Comparison of ENCODE assay signal across 24 cellular contexts in genomic region chr5:147388171-147388977, GRCh38.
DNase-seq lines count a peak whose midpoint lies in the region; ATAC-seq and TF ChIP-seq lines count a peak whose summit lies in the region.
"Had no signal": no experiment of that assay in that cellular context is flagged by ENCODE, and none has a peak within 500 bp of the region (broad histone marks: within the 10 kb centered on the region; RNA-seq: fewer than 3 reads in every experiment).

No MANE protein-coding gene starts in this region.

- H4K20me1 ChIP-seq in smooth muscle cell (ENCODE audit: low read depth) = no peaks in the 10 kb centered on the region

- no peak overlapping the region for H3K9ac ChIP-seq in smooth muscle cell (ENCODE audit: low read depth)

- H3K36me3 ChIP-seq in gastroesophageal sphincter (peaks cover 0 to 31% of the 10 kb centered on the region in 2 donors), smooth muscle cell (ENCODE audit: low read depth) (no peaks in the 10 kb centered on the region)

- TF ChIP-seq CTCF in gastroesophageal sphincter (IDR thresholded peaks at IDR 0.05) (no peak), smooth muscle cell (IDR thresholded peaks at IDR 0.05; ENCODE audit: borderline replicate concordance, insufficient read depth, poor library complexity, severe bottlenecking) (no peak), GM13976 (IDR thresholded peaks at IDR 0.05; ENCODE audit: borderline replicate concordance, control extremely low read depth, extremely low read depth, insufficient read depth, missing control alignments) (no peak)

- TF ChIP-seq POLR2A in gastroesophageal sphincter (IDR thresholded peaks at IDR 0.05) = no peak

- in situ Hi-C loops in GM13976 (cut with MboI; ENCODE audit: low sequenced_read_pairs, unreplicated experiment) = no loop called here

- H3K9me3 ChIP-seq in gastroesophageal sphincter (no peaks in the 10 kb centered on the region), smooth muscle cell (replicated peaks; ENCODE audit: low read depth) (no peaks in the 10 kb centered on the region)
- H3K9me3 ChIP-seq: stomach, tibial nerve had no signal

- 61 to 69% methylated on average over 4 of the region's 6 CpGs for WGBS in gastroesophageal sphincter (ENCODE audit: low coverage in 1 of 2), 2 donors
- 62% methylated on average over 6 of the region's 6 CpGs for WGBS in smooth muscle cell (ENCODE audit: low lambda C conversion rate)

- no peak overlapping the region for H2AFZ ChIP-seq in smooth muscle cell (ENCODE audit: low read depth)

- H3F3A ChIP-seq in smooth muscle cell (ENCODE audit: low read depth) = peaks cover 24% of the 10 kb centered on the region

- peak overlapping the region; percentile 4 for H3K4me2 ChIP-seq in smooth muscle cell

- H3K27me3 ChIP-seq in gastroesophageal sphincter = no peaks in the 10 kb centered on the region
- no peaks in the 10 kb centered on the region for H3K27me3 ChIP-seq in smooth muscle cell (ENCODE audit: low read depth)
- H3K27me3 ChIP-seq: stomach, tibial nerve had no signal

- ATAC-seq in gastroesophageal sphincter = no peak
- ATAC-seq: activated naive CD8-positive, alpha-beta T cell treated with anti-CD3 and anti-CD28 coated beads, Interleukin-2, amount 50 U/mL, for 24 hours; Panc1; sciatic nerve had no signal

- H3K79me2 ChIP-seq in smooth muscle cell (ENCODE audit: low read depth) = peaks cover 3% of the 10 kb centered on the region

- no peak overlapping the region for H3K4me3 ChIP-seq in gastroesophageal sphincter
- no peak overlapping the region for H3K4me3 ChIP-seq in smooth muscle cell
- H3K4me3 ChIP-seq: stomach, tibial nerve had no signal

- DNase-seq in HT1080 (ENCODE audit: low read depth) = peak; percentile 7
- DNase-seq in NCI-H345 (lab: John Stamatoyannopoulos, UW) = peak; percentile 20
- no peak for DNase-seq in smooth muscle cell (lab: John Stamatoyannopoulos, UW; ENCODE audit: unreplicated experiment)
- no peak for DNase-seq in GM19240 (ENCODE audit: insufficient read length, low spot score)
- no peak for DNase-seq in GM13976 (ENCODE audit: low spot score)
- DNase-seq in NCI-H128 (lab: John Stamatoyannopoulos, UW; ENCODE audit: unreplicated experiment) = no peak
- DNase-seq: activated CD4-positive, alpha-beta memory T cell treated with anti-CD3 and anti-CD28 coated beads, Interleukin-2, amount 10 ng/mL, durations not matched to agents 7 days and 5 days; activated CD4-positive, CD25-positive, alpha-beta regulatory T cell treated with anti-CD3 and anti-CD28 coated beads, Interleukin-2, amount 50 U/mL, for 72 hours; activated effector memory CD4-positive, alpha-beta T cell treated with Interleukin-2 at 50 U/mL for 16 hours; activated naive CD8-positive, alpha-beta T cell treated with anti-CD3 and anti-CD28 coated beads, Interleukin-2, amount 50 U/mL, for 24 hours; erythroblast; foreskin melanocyte; GOT3; hypothalamus; islet precursor cell; NCI-H1092 treated with DMSO at 0.1 percent for 48 hours; NCI-H2081; NCI-H446 treated with DMSO at 0.1 percent for 48 hours; stimulated activated CD4-positive, alpha-beta T cell treated with anti-CD3 and anti-CD28 coated beads, Interleukin-15, amount 100 ng/mL, for 24 hours; stomach had no signal

- peaks cover 0 to 31% (median 0%) of the 10 kb centered on the region in 3 donors for H3K4me1 ChIP-seq in gastroesophageal sphincter
- peaks cover 44% of the 10 kb centered on the region for H3K4me1 ChIP-seq in smooth muscle cell (ENCODE audit: low read depth)
- H3K4me1 ChIP-seq: stomach had no signal

- H3K27ac ChIP-seq in gastroesophageal sphincter (peak overlapping the region in 3 of 4 donors; percentile 18 to 43 (median 30)), smooth muscle cell (ENCODE audit: low read depth) (peak overlapping the region; percentile 10)
- H3K27ac ChIP-seq: stomach, tibial nerve had no signal

- no peak for TF ChIP-seq EP300 in gastroesophageal sphincter (IDR thresholded peaks at IDR 0.05)

Comparison
In these comparisons a context has a peak if more than half of its experiments do, and no peak if none do; other contexts are left out.
1. DNase-seq: peak in HT1080 (single experiment) and NCI-H345 (single experiment); none in smooth muscle cell (single experiment), GM19240 (single experiment), GM13976 (single experiment) and NCI-H128 (single experiment).